In the genomic region with DNA sequence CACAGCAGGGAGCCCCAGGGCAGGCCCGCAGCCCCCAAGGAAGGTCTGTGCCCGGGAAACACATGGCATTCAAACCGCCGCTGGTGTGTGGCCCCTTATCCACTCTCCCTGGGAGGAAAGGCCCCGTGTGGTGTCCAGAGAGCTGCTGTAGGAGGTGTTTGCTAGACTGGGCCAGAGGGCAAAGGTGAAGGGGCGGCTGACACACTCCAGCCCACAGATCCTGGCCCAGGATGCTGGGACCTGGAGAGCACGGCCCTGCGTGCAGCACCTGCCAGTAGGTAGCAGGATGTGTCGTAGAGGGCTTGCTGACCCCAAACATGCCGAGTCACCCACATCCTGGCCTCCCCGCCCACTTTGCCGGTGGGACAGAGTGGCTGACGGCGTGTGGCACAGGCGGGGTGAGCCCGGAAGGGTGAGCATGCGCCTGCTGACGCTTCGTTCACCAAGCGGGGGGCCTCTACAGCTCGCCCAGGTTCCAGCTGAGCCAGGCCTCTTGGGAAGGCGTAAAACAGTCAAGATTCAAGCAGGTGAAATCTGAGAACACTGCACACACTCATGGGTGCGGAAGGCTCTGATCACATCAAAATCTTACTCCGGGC, we compare ENCODE assay signal across 11 cellular contexts. TPM values are rescaled to one million over a fixed set of nuclear protein-coding genes. Genes with fewer than 3 reads are reported as not detected.
DNase-seq lines count a peak whose midpoint lies in the region; ATAC-seq and TF ChIP-seq lines count a peak whose summit lies in the region.
"Had no signal": no experiment of that assay in that cellular context is flagged by ENCODE, and none has a peak within 500 bp of the region (broad histone marks: within the 10 kb centered on the region; RNA-seq: fewer than 3 reads in every experiment).

No MANE protein-coding gene starts in this region.

- DNase-seq in Peyer's patch, result peak in 1 of 3 donors; percentile 51
- DNase-seq in heart left ventricle, result peak in 3 of 5 donors; percentile 28 to 60 (median 31)
- DNase-seq in prostate gland (ENCODE audit: low spot score), result no peak
- DNase-seq in medulla oblongata (ENCODE audit: extremely low spot score), result no peak
- no peak for DNase-seq in NCI-H748 (lab: John Stamatoyannopoulos, UW; ENCODE audit: unreplicated experiment)
- DNase-seq: CD4-positive, alpha-beta T cell; NCI-H2029 treated with DMSO at 0.1 percent for 48 hours; stimulated activated CD4-positive, alpha-beta T cell treated with anti-CD3 and anti-CD28 coated beads, Interleukin-2, amount 100 ng/mL, for 48 hours had no signal

- H3K4me1 ChIP-seq in BLaER1, result peaks cover 100% of the 10 kb centered on the region
- H3K4me1 ChIP-seq in Peyer's patch, result peaks cover 0 to 87% (median 7%) of the 10 kb centered on the region in 4 donors
- H3K4me1 ChIP-seq in heart left ventricle, result peaks cover 4 to 83% (median 50%) of the 10 kb centered on the region in 12 donors
- H3K4me1 ChIP-seq in prostate gland (replicated peaks), result peaks cover 11% of the 10 kb centered on the region

- peak overlapping the region; percentile 25; the same call in 1 of the 2 replicates for H3K27ac ChIP-seq in BLaER1
- peak overlapping the region; percentile 58 to 86 (median 67) for H3K27ac ChIP-seq in Peyer's patch
- H3K27ac ChIP-seq in heart left ventricle, result peak overlapping the region in 10 of 12 donors; percentile 15 to 88 (median 70)
- peak overlapping the region; percentile 47 to 48 for H3K27ac ChIP-seq in prostate gland

- H4K20me1 ChIP-seq in BLaER1, result peaks cover 98% of the 10 kb centered on the region

- TF ChIP-seq CTCF in Peyer's patch (IDR thresholded peaks at IDR 0.05), result no peak
- no peak for TF ChIP-seq CTCF in heart left ventricle (IDR thresholded peaks at IDR 0.05)
- TF ChIP-seq CTCF in prostate gland (IDR thresholded peaks at IDR 0.05), result no peak

- H3K27me3 ChIP-seq in BLaER1, result no peaks in the 10 kb centered on the region
- no peaks in the 10 kb centered on the region for H3K27me3 ChIP-seq in Peyer's patch
- no peaks in the 10 kb centered on the region for H3K27me3 ChIP-seq in heart left ventricle
- no peaks in the 10 kb centered on the region for H3K27me3 ChIP-seq in prostate gland (replicated peaks; ENCODE audit: insufficient read depth)

- no peaks in the 10 kb centered on the region for H3K9me3 ChIP-seq in BLaER1
- no peaks in the 10 kb centered on the region for H3K9me3 ChIP-seq in Peyer's patch
- H3K9me3 ChIP-seq in heart left ventricle, result no peaks in the 10 kb centered on the region
- no peaks in the 10 kb centered on the region for H3K9me3 ChIP-seq in prostate gland

- H3K4me3 ChIP-seq in BLaER1, result no peak overlapping the region
- peak overlapping the region in 1 of 4 donors; percentile 11 for H3K4me3 ChIP-seq in Peyer's patch
- H3K4me3 ChIP-seq in heart left ventricle, result peak overlapping the region in 2 of 12 donors; percentile 6
- no peak overlapping the region for H3K4me3 ChIP-seq in prostate gland

- peak overlapping the region; percentile 2; the same call in 1 of the 2 replicates for H3K4me2 ChIP-seq in BLaER1

- WGBS in heart left ventricle, 4 donors, result 78 to 84% (median 82%) methylated on average over 15 to 24 of the region's 24 CpGs
- 60% methylated on average over 22 of the region's 24 CpGs for WGBS in prostate gland

- H3K9ac ChIP-seq in BLaER1, result no peak overlapping the region

- H3K36me3 ChIP-seq in BLaER1 (peaks cover 5% of the 10 kb centered on the region; the same call in 1 of the 2 replicates), Peyer's patch (no peaks in the 10 kb centered on the region), heart left ventricle (peaks cover 0 to 12% (median 0%) of the 10 kb centered on the region in 9 donors), prostate gland (no peaks in the 10 kb centered on the region)

- ATAC-seq in heart left ventricle (no peak), GM18517 (IDR thresholded peaks at IDR 0.05; ENCODE audit: unreplicated experiment) (no peak), HG03439 (IDR thresholded peaks at IDR 0.05; ENCODE audit: unreplicated experiment) (no peak)

- intact Hi-C loops in heart left ventricle (cut with DNase I) (no loop called here), prostate gland (cut with DNase I) (no loop called here)

- TF ChIP-seq POLR2A in Peyer's patch (IDR thresholded peaks at IDR 0.05) (no peak), heart left ventricle (IDR thresholded peaks at IDR 0.05) (no peak), prostate gland (IDR thresholded peaks at IDR 0.05) (no peak)

RNA-seq across cellular contexts. Expression of a gene that starts 11.0 kb away (rescaled TPM):
- total RNA-seq in Peyer's patch (100 to 1,000 TPM in 1 of 4 donors, 10 to 100 TPM in 3; 39.8 to 110 (median 73.2) TPM), heart left ventricle (10 to 100 TPM; 10.1 to 27.7 (median 17.0) TPM), prostate gland (10 to 100 TPM; 35.0 to 50.7 TPM)
- 10 to 100 TPM; 11.1 to 11.2 TPM for polyA plus RNA-seq in heart left ventricle

Comparison
In these comparisons a context has a peak if more than half of its experiments do, and no peak if none do; other contexts are left out.
1. DNase-seq: peak in heart left ventricle (3 of 5); none in prostate gland (single experiment), medulla oblongata (single experiment) and NCI-H748 (single experiment).
2. Peak in every context shown above with its lines, with median percentiles within 50 percentile points of each other: H3K27ac ChIP-seq.